In genomic region chr17:81727324-81728031, GRCh38 we compare ENCODE assay signal across 1 cellular context.
TF ChIP-seq lines count a peak whose summit lies in the region.

No MANE protein-coding gene starts in this region.

TF ChIP-seq in HepG2, 621 proteins besides CTCF, POLR2A, EP300 and RAD21 (continued from another document and continues in another):
- TF ChIP-seq CREBL2 (CRISPR knock-in tag; IDR thresholded peaks at IDR 0.05; ENCODE audit: borderline replicate concordance) (peak; percentile 97), ONECUT2 (CRISPR knock-in tag; IDR thresholded peaks at IDR 0.05) (no peak; the same call in 1 of the 2 replicates), ZNF468 (CRISPR knock-in tag; IDR thresholded peaks at IDR 0.05) (0 out of 2 replicates have a peak, but pooled peaks have one; percentile 87), BCL6 (CRISPR knock-in tag; IDR thresholded peaks at IDR 0.05) (peak; percentile 80), GABPA (IDR thresholded peaks at IDR 0.05; ENCODE audit: low read depth, low read length) (peak; percentile 66), GABPA (CRISPR knock-in tag; IDR thresholded peaks at IDR 0.05; ENCODE audit: low read depth) (peak; percentile 89), BHLHE40 (IDR thresholded peaks at IDR 0.05; ENCODE audit: low read length) (peak; percentile 20; the same call in 1 of the 2 replicates), ZHX2 (IDR thresholded peaks at IDR 0.05; ENCODE audit: low read depth) (peak; percentile 84), ZHX2 (CRISPR knock-in tag; IDR thresholded peaks at IDR 0.05; ENCODE audit: borderline replicate concordance) (peak; percentile 91), TSC22D2 (CRISPR knock-in tag; IDR thresholded peaks at IDR 0.05; ENCODE audit: borderline replicate concordance) (peak; percentile 98), ATF7-NPFF (CRISPR knock-in tag; IDR thresholded peaks at IDR 0.05; ENCODE audit: low read depth) (peak; percentile 99), SP5 (CRISPR knock-in tag; IDR thresholded peaks at IDR 0.05; ENCODE audit: borderline replicate concordance, low read depth) (peak; percentile 45), ZBTB49 (CRISPR knock-in tag; IDR thresholded peaks at IDR 0.05; ENCODE audit: borderline replicate concordance) (peak; percentile 90; the same call in 1 of the 2 replicates), RARA (CRISPR knock-in tag; IDR thresholded peaks at IDR 0.05) (peak; percentile 77), MBD4 (IDR thresholded peaks at IDR 0.05; ENCODE audit: borderline replicate concordance, low read length) (no peak), BRF2 (CRISPR knock-in tag; IDR thresholded peaks at IDR 0.05) (peak; percentile 25; the same call in 1 of the 2 replicates), KLF11 (CRISPR knock-in tag; IDR thresholded peaks at IDR 0.05) (peak; percentile 99), FOXK2 (IDR thresholded peaks at IDR 0.05) (peak; percentile 6; the same call in 1 of the 2 replicates), ZNF12 (CRISPR knock-in tag; IDR thresholded peaks at IDR 0.05) (peak; percentile 94), SSRP1 (CRISPR knock-in tag; IDR thresholded peaks at IDR 0.05) (no peak), ZNF776 (CRISPR knock-in tag; IDR thresholded peaks at IDR 0.05) (peak; percentile 99), ZNF337 (CRISPR knock-in tag; IDR thresholded peaks at IDR 0.05; ENCODE audit: borderline replicate concordance, low read depth) (peak; percentile 98; the same call in 1 of the 2 replicates), ZBTB10 (CRISPR knock-in tag; IDR thresholded peaks at IDR 0.05; ENCODE audit: borderline replicate concordance) (peak; percentile 92), EHMT2 (IDR thresholded peaks at IDR 0.05; ENCODE audit: borderline replicate concordance, low read depth, low read length) (peak; percentile 75), SMAD3 (CRISPR knock-in tag; IDR thresholded peaks at IDR 0.05) (peak; percentile 93), GFI1 (CRISPR knock-in tag; IDR thresholded peaks at IDR 0.05; ENCODE audit: borderline replicate concordance) (no peak), KMT2B (CRISPR knock-in tag; IDR thresholded peaks at IDR 0.05) (peak; percentile 93), SCMH1 (CRISPR knock-in tag; IDR thresholded peaks at IDR 0.05; ENCODE audit: borderline replicate concordance) (no peak), ZNF747 (CRISPR knock-in tag; IDR thresholded peaks at IDR 0.05; ENCODE audit: borderline replicate concordance) (peak; percentile 96), NCOA2 (CRISPR knock-in tag; IDR thresholded peaks at IDR 0.05) (peak; percentile 86), BRCA1 (CRISPR knock-in tag; IDR thresholded peaks at IDR 0.05) (peak; percentile 91), ZNF891 (CRISPR knock-in tag; IDR thresholded peaks at IDR 0.05) (peak; percentile 99), ZNF557 (CRISPR knock-in tag; IDR thresholded peaks at IDR 0.05) (peak; percentile 91), MXI1 (IDR thresholded peaks at IDR 0.05; ENCODE audit: borderline replicate concordance, low read depth, low read length) (peak; percentile 65; the same call in 1 of the 3 replicates), RXRB (CRISPR knock-in tag; IDR thresholded peaks at IDR 0.05; ENCODE audit: borderline replicate concordance) (peak; percentile 86), ZNF501 (CRISPR knock-in tag; IDR thresholded peaks at IDR 0.05) (peak; percentile 91), ELK4 (CRISPR knock-in tag; IDR thresholded peaks at IDR 0.05; ENCODE audit: borderline replicate concordance) (peak; percentile 79; the same call in 1 of the 2 replicates), ESRRA (CRISPR knock-in tag; IDR thresholded peaks at IDR 0.05; ENCODE audit: low read depth) (peak; percentile 94), PBX3 (CRISPR knock-in tag; IDR thresholded peaks at IDR 0.05; ENCODE audit: borderline replicate concordance) (peak; percentile 92; the same call in 1 of the 2 replicates), EEA1 (CRISPR knock-in tag; IDR thresholded peaks at IDR 0.05; ENCODE audit: borderline replicate concordance) (peak; percentile 97), ZNF282 (IDR thresholded peaks at IDR 0.05; ENCODE audit: partially characterized antibody) (no peak), ZNF235 (CRISPR knock-in tag; IDR thresholded peaks at IDR 0.05; ENCODE audit: borderline replicate concordance) (peak; percentile 90; the same call in 1 of the 2 replicates), ZNF263 (CRISPR knock-in tag; IDR thresholded peaks at IDR 0.05) (peak; percentile 88), PRMT3 (CRISPR knock-in tag; IDR thresholded peaks at IDR 0.05; ENCODE audit: borderline replicate concordance, low read depth) (peak; percentile 99), MAX (IDR thresholded peaks at IDR 0.05) (peak; percentile 100), CREB3 (CRISPR knock-in tag; IDR thresholded peaks at IDR 0.05) (peak; percentile 90; the same call in 1 of the 2 replicates), POLR2AphosphoS5 (IDR thresholded peaks at IDR 0.05; ENCODE audit: low read depth, low read length) (peak; percentile 61), YEATS4 (CRISPR knock-in tag; IDR thresholded peaks at IDR 0.05; ENCODE audit: borderline replicate concordance) (peak; percentile 98), YY1 (IDR thresholded peaks at IDR 0.05; ENCODE audit: insufficient read depth, insufficient replicate concordance, low read depth, low read length) (peak; percentile 96), ZNF576 (CRISPR knock-in tag; IDR thresholded peaks at IDR 0.05) (peak; percentile 87; the same call in 1 of the 2 replicates), PHF21A (CRISPR knock-in tag; IDR thresholded peaks at IDR 0.05) (peak; percentile 88; the same call in 1 of the 2 replicates), GPN1 (CRISPR knock-in tag; IDR thresholded peaks at IDR 0.05; ENCODE audit: borderline replicate concordance) (peak; percentile 95)
